ENCODE assay signal across 10 cellular contexts in the genomic region with DNA sequence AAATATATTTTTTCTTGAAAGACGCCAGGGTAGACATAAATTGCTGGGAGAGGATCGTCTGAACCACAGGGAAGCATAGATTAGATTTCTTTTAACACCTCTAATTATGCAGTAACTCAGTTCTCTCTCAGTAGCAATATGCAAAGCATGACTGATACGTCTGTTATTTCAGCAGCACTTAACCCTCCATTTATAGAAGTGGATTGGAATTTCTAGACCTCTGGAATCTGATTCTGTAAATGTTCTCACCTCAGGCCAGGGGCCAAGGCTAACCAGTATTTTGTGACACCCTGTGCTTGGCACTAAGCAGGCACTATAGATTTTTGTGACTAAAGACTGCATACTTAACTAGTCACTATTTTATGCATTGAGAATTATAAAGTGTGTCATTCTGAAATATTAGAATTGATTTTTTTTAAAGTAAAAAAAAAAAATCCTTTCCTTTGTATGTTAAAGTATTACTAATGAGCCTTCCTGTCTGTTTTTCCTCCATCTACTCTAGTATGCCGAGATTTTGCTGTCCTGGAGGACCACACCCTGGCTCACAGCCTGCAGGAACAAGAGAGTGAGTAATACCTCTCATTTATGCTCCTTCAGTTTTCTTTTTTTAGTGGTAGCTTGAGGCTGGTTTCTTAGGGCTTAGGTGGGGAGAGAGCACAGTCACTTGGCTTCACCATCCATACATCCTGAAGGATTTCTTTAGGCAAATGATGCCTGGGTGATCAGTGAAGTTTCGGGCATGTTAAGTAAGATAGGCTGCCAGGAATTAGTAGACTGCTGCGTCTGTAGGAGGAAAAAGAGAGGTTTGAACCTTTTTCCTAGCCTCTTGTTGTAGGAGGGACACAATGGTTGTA. TPM values are rescaled to one million over a fixed set of nuclear protein-coding genes. Genes with fewer than 3 reads are reported as not detected.
DNase-seq lines count a peak whose midpoint lies in the region; ATAC-seq and TF ChIP-seq lines count a peak whose summit lies in the region.
"Had no signal": no experiment of that assay in that cellular context is flagged by ENCODE, and none has a peak within 500 bp of the region (broad histone marks: within the 10 kb centered on the region; RNA-seq: fewer than 3 reads in every experiment).

No MANE protein-coding gene starts in this region.

- H3K36me3 ChIP-seq in heart right ventricle = peaks cover 0 to 47% (median 8%) of the 10 kb centered on the region in 9 donors

- no peak overlapping the region for H3K27ac Mint-ChIP-seq in T-helper 2 cell treated with Interferon-gamma antibody and Interleukin-4, amounts not matched to agents 5 μg/mL and 100 μg/mL, for 36 hours

- intact Hi-C loops in heart right ventricle (cut with DNase I) = no loop called here

- H3K4me1 ChIP-seq in heart right ventricle = peaks cover 5 to 64% (median 54%) of the 10 kb centered on the region in 9 donors

- no peaks in the 10 kb centered on the region for H3K27me3 Mint-ChIP-seq in T-helper 2 cell treated with Interferon-gamma antibody and Interleukin-4, amounts not matched to agents 5 μg/mL and 100 μg/mL, for 36 hours (ENCODE audit: low read depth)

- H3K4me3 Mint-ChIP-seq in T-helper 2 cell treated with Interferon-gamma antibody and Interleukin-4, amounts not matched to agents 5 μg/mL and 100 μg/mL, for 36 hours = no peak overlapping the region

- DNase-seq in heart right ventricle = peak in 1 of 2 donors; percentile 16
- peak; percentile 37 for DNase-seq in skeletal muscle cell (ENCODE audit: low read depth)
- no peak for DNase-seq in NCI-H1092 (lab: John Stamatoyannopoulos, UW)
- no peak for DNase-seq in AML-193 (lab: John Stamatoyannopoulos, UW)
- DNase-seq in midbrain (lab: John Stamatoyannopoulos, UW) = no peak
- no peak for DNase-seq in T-helper 2 cell treated with Interferon-gamma antibody and Interleukin-4, amounts not matched to agents 5 μg/mL and 100 μg/mL, for 36 hours (ENCODE audit: low spot score)
- DNase-seq: effector memory CD4-positive, alpha-beta T cell; NCI-H1930 had no signal

- peaks cover 10% of the 10 kb centered on the region for H3K4me1 Mint-ChIP-seq in T-helper 2 cell treated with Interferon-gamma antibody and Interleukin-4, amounts not matched to agents 5 μg/mL and 100 μg/mL, for 36 hours (ENCODE audit: low read depth)

- ATAC-seq in GM21367 (IDR thresholded peaks at IDR 0.05; ENCODE audit: unreplicated experiment) (peak; percentile 28), SK-N-SH treated with all-trans-retinoic acid at 6 μM for 48 hours (peak; percentile 84), heart right ventricle (peak; percentile 57 to 85 (median 76))

- 41 to 53% methylated on average over 6 of the region's 6 CpGs for WGBS in heart right ventricle, 2 donors

- H3K36me3 Mint-ChIP-seq in T-helper 2 cell treated with Interferon-gamma antibody and Interleukin-4, amounts not matched to agents 5 μg/mL and 100 μg/mL, for 36 hours (ENCODE audit: low read depth) = peaks cover 15% of the 10 kb centered on the region

- H3K4me3 ChIP-seq in heart right ventricle (peak overlapping the region in 4 of 10 donors; percentile 2 to 32 (median 12)), skeletal muscle cell (ENCODE audit: low read depth, low read length) (no peak overlapping the region)

- H3K9me3 Mint-ChIP-seq in T-helper 2 cell treated with Interferon-gamma antibody and Interleukin-4, amounts not matched to agents 5 μg/mL and 100 μg/mL, for 36 hours = no peaks in the 10 kb centered on the region

- no peaks in the 10 kb centered on the region for H3K27me3 ChIP-seq in heart right ventricle

- H3K27ac ChIP-seq in heart right ventricle = peak overlapping the region in 8 of 10 donors; percentile 24 to 69 (median 57)

- no peaks in the 10 kb centered on the region for H3K9me3 ChIP-seq in heart right ventricle

- TF ChIP-seq CTCF in heart right ventricle (IDR thresholded peaks at IDR 0.05) = no peak

TF ChIP-seq in SK-N-SH treated with all-trans-retinoic acid at 6 μM for 48 hours, 23 proteins besides CTCF, POLR2A, EP300 and RAD21:
- TF ChIP-seq ISL1 (CRISPR knock-in tag; IDR thresholded peaks at IDR 0.05) = peak; percentile 50
- no peak for TF ChIP-seq ZC3H10 (CRISPR knock-in tag; IDR thresholded peaks at IDR 0.05)

RNA-seq across cellular contexts. Expression of a gene that starts 26.5 kb away (rescaled TPM):
- total RNA-seq in heart right ventricle = under 1 TPM in 5 of 10 donors, not detected in 5; 0.10 to 0.53 (median 0.43) TPM
- polyA plus RNA-seq in heart right ventricle = under 1 TPM; 0.16 to 0.22 TPM

RNA-seq across cellular contexts. Expression of a gene that starts 27.6 kb away (rescaled TPM):
- total RNA-seq in heart right ventricle = 10 to 100 TPM; 39.5 to 58.8 (median 51.2) TPM
- polyA plus RNA-seq in heart right ventricle = 10 to 100 TPM; 14.3 to 37.7 TPM

Comparison
In these comparisons a context has a peak if more than half of its experiments do, and no peak if none do; other contexts are left out.
1. ATAC-seq: peak in every context shown above with its lines; median percentile 84 in SK-N-SH treated with all-trans-retinoic acid at 6 μM for 48 hours; 76 in heart right ventricle; 28 in GM21367.